ENCODE assay signal across 14 cellular contexts in the genomic region with DNA sequence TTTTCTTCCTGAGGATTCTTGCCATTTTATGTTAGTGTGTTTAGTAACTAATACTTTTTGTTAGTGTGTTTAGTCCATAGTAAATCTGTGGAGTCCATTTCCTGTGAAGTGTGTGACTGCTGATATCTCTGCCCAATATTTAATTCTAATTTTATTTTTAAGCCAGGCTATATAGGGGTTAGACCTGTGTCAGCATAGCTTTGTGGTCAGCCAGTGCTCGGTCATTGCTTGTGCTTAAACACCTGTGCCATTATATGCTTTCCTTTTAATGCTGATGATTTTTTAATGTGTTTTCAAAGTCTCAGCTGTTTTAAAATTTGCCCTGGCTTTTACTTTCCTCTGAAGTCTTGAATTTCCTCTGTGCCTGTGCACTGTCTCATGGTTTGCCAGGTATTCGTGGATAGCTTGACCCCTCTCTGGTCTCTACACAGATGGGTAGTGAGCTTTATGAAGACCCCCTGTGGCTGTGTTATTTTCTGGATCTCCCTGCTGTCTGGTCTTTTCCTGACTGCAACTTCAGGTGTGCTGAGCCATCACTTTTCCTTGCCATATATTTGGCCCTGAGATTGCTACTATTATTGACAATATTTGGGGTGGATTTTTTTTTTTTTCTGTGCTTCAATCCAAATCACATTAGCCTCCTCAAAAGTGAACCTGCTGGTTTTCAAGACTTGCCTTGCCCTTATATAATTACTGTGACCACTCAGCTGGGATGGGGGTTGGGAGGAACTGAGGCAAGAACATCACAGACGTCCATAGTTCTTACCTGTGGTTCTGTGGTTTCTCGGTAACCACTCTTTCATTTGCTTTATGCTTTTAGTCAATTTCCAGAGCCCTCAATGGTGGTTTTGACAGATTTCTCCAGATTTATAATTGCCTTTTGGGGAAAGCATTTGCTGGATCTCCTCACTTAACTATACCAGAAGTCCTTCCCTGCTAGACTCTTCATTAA. TPM values are rescaled to one million over a fixed set of nuclear protein-coding genes. Genes with fewer than 3 reads are reported as not detected.
DNase-seq lines count a peak whose midpoint lies in the region; ATAC-seq, FAIRE-seq and TF ChIP-seq lines count a peak whose summit lies in the region.
"Had no signal": no experiment of that assay in that cellular context is flagged by ENCODE, and none has a peak within 500 bp of the region (broad histone marks: within the 10 kb centered on the region; RNA-seq: fewer than 3 reads in every experiment).

No MANE protein-coding gene starts in this region.

- CTCF ChIA-PET in H1 (lab: Charles Lee; ENCODE audit: partially characterized antibody): interaction anchor here (0.6 to 1.4 kb wide), 3 partner anchors 11 to 1104 kb away, joined by 3 to 4 read pairs (median 4); no protein-coding TSS in a partner anchor

- no peak for TF ChIP-seq EP300 in H1 (IDR thresholded peaks at IDR 0.05; ENCODE audit: borderline replicate concordance in 1 of 2, low read depth in 2 of 2, low read length in 2 of 2)
- no peak for TF ChIP-seq EP300 in gastroesophageal sphincter (IDR thresholded peaks at IDR 0.05)

- intact Hi-C loops in posterior cingulate gyrus (cut with DNase I) (no loop called here), testis (cut with DNase I; ENCODE audit: low total_unique reads) (loop anchor here (10.0 kb wide), 1 partner anchor 1014 kb away; no protein-coding TSS in a partner anchor)

- no peak for DNase-seq in H1 (ENCODE audit: low read depth in 1 of 2, low spot score in 2 of 2)
- DNase-seq in posterior cingulate gyrus: no peak
- DNase-seq in hepatic stellate cell (ENCODE audit: low spot score): no peak
- DNase-seq in testis: no peak
- DNase-seq: CD8-positive, alpha-beta T cell; endodermal cell; mammary epithelial cell; NCI-H510A treated with DMSO at 0.1 percent for 48 hours; sigmoid colon had no signal

- no peaks in the 10 kb centered on the region for H3K23me2 ChIP-seq in H1 (ENCODE audit: low read depth, low read length)

- no peaks in the 10 kb centered on the region for H3K27me3 ChIP-seq in H1 (replicated peaks in 1 of 4; ENCODE audit: control insufficient read depth in 3 of 4, extremely low read depth in 1 of 4, insufficient read depth in 3 of 4, low read length in 3 of 4)
- H3K27me3 ChIP-seq in testis: no peaks in the 10 kb centered on the region
- H3K27me3 ChIP-seq in gastroesophageal sphincter: no peaks in the 10 kb centered on the region
- H3K27me3 ChIP-seq: hepatocyte, sigmoid colon had no signal

- TF ChIP-seq CTCF in H1 (IDR thresholded peaks at IDR 0.05; ENCODE audit: control extremely low read depth in 1 of 3, insufficient read depth in 1 of 3, low read depth in 1 of 3, low read length in 3 of 3): no peak
- no peak for TF ChIP-seq CTCF in testis (IDR thresholded peaks at IDR 0.05)
- no peak for TF ChIP-seq CTCF in gastroesophageal sphincter (IDR thresholded peaks at IDR 0.05)

- H2BK12ac ChIP-seq in H1 (ENCODE audit: low read depth, low read length): no peak overlapping the region

- WGBS in H1 (ENCODE audit: extremely low coverage in 1 of 2, insufficient coverage in 1 of 2, insufficient read length in 1 of 2, insufficient replicate concordance in 2 of 2, low coverage in 1 of 2, low lambda C conversion rate in 2 of 2, missing lambda C conversion rate in 1 of 2), 2 experiments: 83% methylated on average over 4 of the region's 4 CpGs; no CpG with 5 or more reads in 1 of the 2 experiments
- 70 to 75% methylated on average over 4 of the region's 4 CpGs for WGBS in testis, 2 donors
- 68 to 75% methylated on average over 4 of the region's 4 CpGs for WGBS in gastroesophageal sphincter (ENCODE audit: low coverage in 1 of 2), 2 donors

- no peak for TF ChIP-seq RAD21 in H1 (IDR thresholded peaks at IDR 0.05 in 1 of 2, conservative IDR thresholded peaks at IDR 0.05 in 1 of 2; ENCODE audit: low read depth in 2 of 2, low read length in 2 of 2)

- no peaks in the 10 kb centered on the region for H3K79me2 ChIP-seq in H1 (ENCODE audit: control insufficient read depth in 1 of 2, insufficient read depth in 2 of 2, low read length in 2 of 2)

- TF ChIP-seq POLR2A in H1 (IDR thresholded peaks at IDR 0.05; ENCODE audit: control extremely low read depth in 1 of 2, low read depth in 2 of 2, low read length in 2 of 2) (no peak), testis (IDR thresholded peaks at IDR 0.05) (no peak), gastroesophageal sphincter (IDR thresholded peaks at IDR 0.05) (no peak)

- no peak overlapping the region for H2BK20ac ChIP-seq in H1 (ENCODE audit: low read length)

- H3K14ac ChIP-seq in H1 (ENCODE audit: insufficient read length): no peak overlapping the region

- no peak overlapping the region for H3K4ac ChIP-seq in H1 (replicated peaks; ENCODE audit: insufficient read length, low read depth, low read length)

- no peaks in the 10 kb centered on the region for H3K79me1 ChIP-seq in H1 (ENCODE audit: low read depth, low read length)

- H3K36me3 ChIP-seq in H1 (ENCODE audit: control insufficient read depth in 2 of 4, insufficient read depth in 4 of 4, low read length in 3 of 4) (no peaks in the 10 kb centered on the region), testis (ENCODE audit: low read depth, missing control alignments) (no peaks in the 10 kb centered on the region), gastroesophageal sphincter (peaks cover 0 to 7% of the 10 kb centered on the region in 2 donors)
- H3K36me3 ChIP-seq: sigmoid colon had no signal

- no peak overlapping the region for H3K56ac ChIP-seq in H1 (replicated peaks; ENCODE audit: insufficient read length, low read depth, low read length)

- no peak overlapping the region for H2AK5ac ChIP-seq in H1 (ENCODE audit: low read depth, low read length)

- no peak overlapping the region for H4K8ac ChIP-seq in H1 (ENCODE audit: extremely low read depth, insufficient read depth, low read length)

- H3K4me3 ChIP-seq in H1 (ENCODE audit: extremely low read depth in 1 of 4, insufficient read depth in 2 of 4, low read depth in 3 of 4, low read length in 4 of 4): no peak overlapping the region
- H3K4me3 ChIP-seq in testis: no peak overlapping the region
- H3K4me3 ChIP-seq in gastroesophageal sphincter: no peak overlapping the region
- H3K4me3 ChIP-seq: hepatocyte, sigmoid colon had no signal

- no peak overlapping the region for H3K23ac ChIP-seq in H1 (ENCODE audit: insufficient read length)

- H2AFZ ChIP-seq in H1 (ENCODE audit: low read length): no peak overlapping the region
- H2AFZ ChIP-seq: hepatocyte had no signal

- H3K4me2 ChIP-seq in H1 (ENCODE audit: insufficient read depth in 1 of 2, low read depth in 2 of 2, low read length in 2 of 2): no peak overlapping the region
- H3K4me2 ChIP-seq: hepatocyte had no signal

- H4K20me1 ChIP-seq in H1 (replicated peaks in 1 of 2; ENCODE audit: control insufficient read depth in 1 of 2, insufficient read depth in 2 of 2, low read length in 2 of 2): no peaks in the 10 kb centered on the region

- H2BK120ac ChIP-seq in H1 (replicated peaks; ENCODE audit: low read depth, low read length): no peak overlapping the region

- peak; percentile 73 for ATAC-seq in GM18502 (IDR thresholded peaks at IDR 0.05; ENCODE audit: poor library complexity, unreplicated experiment)
- ATAC-seq in GM21390 (IDR thresholded peaks at IDR 0.05; ENCODE audit: unreplicated experiment): peak; percentile 84
- peak; percentile 59 for ATAC-seq in HG03135 (IDR thresholded peaks at IDR 0.05; ENCODE audit: unreplicated experiment)
- no peak for ATAC-seq in gastroesophageal sphincter
- ATAC-seq: CD8-positive, alpha-beta T cell had no signal

- H3K18ac ChIP-seq in H1 (ENCODE audit: extremely low read depth, low read length): no peak overlapping the region

- POLR2A ChIA-PET in H1 (lab: Charles Lee; ENCODE audit: partially characterized antibody): no interaction called here

- no peak for FAIRE-seq in H1 (lab: Jason Lieb, UNC)

- H4K5ac ChIP-seq in H1 (ENCODE audit: insufficient read length, low read depth, low read length): no peak overlapping the region

- H3K27ac ChIP-seq in H1 (ENCODE audit: low read depth, low read length) (no peak overlapping the region), testis (no peak overlapping the region), gastroesophageal sphincter (no peak overlapping the region)
- H3K27ac ChIP-seq: hepatocyte, sigmoid colon had no signal

- no peak overlapping the region for H4K91ac ChIP-seq in H1 (replicated peaks; ENCODE audit: insufficient read length, low read length)

- no peak overlapping the region for H3K9ac ChIP-seq in H1 (replicated peaks in 1 of 4; ENCODE audit: extremely low read depth in 1 of 4, low read depth in 3 of 4, low read length in 3 of 4)

- peaks cover 0 to 6% (median 0%) of the 10 kb centered on the region in 4 experiments; a peak in 1 of 7 replicates for H3K4me1 ChIP-seq in H1 (replicated peaks in 1 of 4; ENCODE audit: control insufficient read depth in 3 of 4, insufficient read depth in 4 of 4, low read length in 3 of 4)
- no peaks in the 10 kb centered on the region for H3K4me1 ChIP-seq in testis
- peaks cover 0 to 16% (median 0%) of the 10 kb centered on the region in 3 donors for H3K4me1 ChIP-seq in gastroesophageal sphincter
- H3K4me1 ChIP-seq: sigmoid colon had no signal

- H3K9me3 ChIP-seq in H1 (ENCODE audit: insufficient read depth in 2 of 2, low read depth in 1 of 2, low read length in 1 of 2): no peaks in the 10 kb centered on the region
- H3K9me3 ChIP-seq in testis: no peaks in the 10 kb centered on the region
- H3K9me3 ChIP-seq in gastroesophageal sphincter: no peaks in the 10 kb centered on the region
- H3K9me3 ChIP-seq: sigmoid colon had no signal

- no peak overlapping the region; the same call in 1 of the 2 replicates for H2BK15ac ChIP-seq in H1 (ENCODE audit: low read length)

- H2BK5ac ChIP-seq in H1 (ENCODE audit: low read depth, low read length): no peak overlapping the region

TF ChIP-seq in H1, 55 proteins besides CTCF, POLR2A, EP300 and RAD21:
- TF ChIP-seq SRF (IDR thresholded peaks at IDR 0.05; ENCODE audit: low read depth, low read length) (no peak), MAFK (IDR thresholded peaks at IDR 0.05; ENCODE audit: low read depth, low read length) (peak; percentile 49; the same call in 1 of the 2 replicates)

RNA-seq across cellular contexts. Expression of gene RPS6KC1, which starts 59.6 kb away (rescaled TPM):
- total RNA-seq in H1 (2021; fragmentation: NEBNext Ultra II Directional; extraction: Animal tissue kit (Norgen Biotek cat#: 25700)): 16.2 and 17.6 TPM in 2 replicates
- 2.6 and 4.9 TPM in 2 replicates for polyA plus RNA-seq in H1 (2011; rRNA removed)
- polyA plus RNA-seq in H1 (2011; cell fraction: cytosol; rRNA removed): 5.7 TPM
- 3.3 TPM for polyA plus RNA-seq in H1 (2011; cell fraction: nucleus; rRNA removed)
- polyA plus RNA-seq in H1 (2012, experiment 1 of 2): 7.4 to 13.2 TPM (median 9.0 TPM) in 4 replicates
- 0.52 TPM for polyA plus RNA-seq in H1 (2012, experiment 2 of 2)
- polyA plus RNA-seq in H1 (2013, experiment 1 of 2): 9.4 TPM
- 10.3 TPM for polyA plus RNA-seq in H1 (2013, experiment 2 of 2)
- 17.9 and 22.2 TPM in 2 replicates for polyA minus RNA-seq in H1 (2011; rRNA and poly(A)+ RNA removed)
- 11.4 TPM for polyA minus RNA-seq in H1 (2011; cell fraction: cytosol; rRNA and poly(A)+ RNA removed)
- 36.6 TPM for polyA minus RNA-seq in H1 (2011; cell fraction: nucleus; rRNA and poly(A)+ RNA removed)
- total RNA-seq in testis: 10 to 100 TPM; 55.5 to 60.2 TPM
- polyA plus RNA-seq in testis (ENCODE audit: insufficient read depth, low read depth, low replicate concordance): 32.2 TPM
- total RNA-seq in gastroesophageal sphincter: 10 to 100 TPM; 21.2 to 28.5 (median 23.8) TPM
